Comparison of ENCODE assay signal across 1 cellular context in genomic region chr1:234875328-234875952, GRCh38.
TF ChIP-seq lines count a peak whose summit lies in the region.

No MANE protein-coding gene starts in this region.

TF ChIP-seq in HepG2, 621 proteins besides CTCF, POLR2A, EP300 and RAD21 (continued from another document and continues in another):
- TF ChIP-seq HNF4G (IDR thresholded peaks at IDR 0.05; ENCODE audit: borderline replicate concordance, low read depth, low read length) (peak; percentile 92), HNF4G (CRISPR knock-in tag; IDR thresholded peaks at IDR 0.05; ENCODE audit: borderline replicate concordance, low read depth) (peak; percentile 17; the same call in 1 of the 2 replicates), CENPT (CRISPR knock-in tag; IDR thresholded peaks at IDR 0.05; ENCODE audit: low read depth) (no peak), RNF2 (conservative IDR thresholded peaks at IDR 0.05; ENCODE audit: low read depth) (no peak), ZNF878 (CRISPR knock-in tag; IDR thresholded peaks at IDR 0.05) (peak; percentile 44; the same call in 1 of the 2 replicates), KDM3A (CRISPR knock-in tag; IDR thresholded peaks at IDR 0.05; ENCODE audit: low read depth) (peak; percentile 36; the same call in 1 of the 2 replicates), ZNF317 (CRISPR knock-in tag; IDR thresholded peaks at IDR 0.05) (no peak), ZNF354B (CRISPR knock-in tag; IDR thresholded peaks at IDR 0.05) (no peak), NCOR1 (IDR thresholded peaks at IDR 0.05; ENCODE audit: borderline replicate concordance, low read length) (peak; percentile 55; the same call in 1 of the 2 replicates), SAFB2 (CRISPR knock-in tag; IDR thresholded peaks at IDR 0.05; ENCODE audit: borderline replicate concordance, low read depth) (0 out of 2 replicates have a peak, but pooled peaks have one; percentile 24), IRX3 (CRISPR knock-in tag; IDR thresholded peaks at IDR 0.05; ENCODE audit: borderline replicate concordance, low read depth) (no peak), GMEB2 (CRISPR knock-in tag; IDR thresholded peaks at IDR 0.05; ENCODE audit: low read depth) (no peak; the same call in 1 of the 2 replicates), PRPF4 (IDR thresholded peaks at IDR 0.05; ENCODE audit: low read depth, low read length, poor library complexity, severe bottlenecking) (no peak), BCL3 (CRISPR knock-in tag; IDR thresholded peaks at IDR 0.05) (no peak; the same call in 1 of the 2 replicates), NKX3-1 (CRISPR knock-in tag; IDR thresholded peaks at IDR 0.05) (no peak; the same call in 1 of the 2 replicates), MEF2D (CRISPR knock-in tag; IDR thresholded peaks at IDR 0.05) (peak; percentile 64; the same call in 1 of the 2 replicates), ZBTB26 (CRISPR knock-in tag; IDR thresholded peaks at IDR 0.05; ENCODE audit: borderline replicate concordance) (peak; percentile 97; the same call in 1 of the 2 replicates), U2AF2 (IDR thresholded peaks at IDR 0.05; ENCODE audit: low read depth, low read length) (no peak), ZEB1 (IDR thresholded peaks at IDR 0.05; ENCODE audit: insufficient replicate concordance, low read depth) (peak; percentile 65), ZNF678 (CRISPR knock-in tag; IDR thresholded peaks at IDR 0.05) (no peak), DNMT3B (CRISPR knock-in tag; conservative IDR thresholded peaks at IDR 0.05) (peak; percentile 88), ZMYM4 (CRISPR knock-in tag; IDR thresholded peaks at IDR 0.05) (peak; percentile 52), HMGXB3 (CRISPR knock-in tag; IDR thresholded peaks at IDR 0.05; ENCODE audit: borderline replicate concordance) (no peak), STAG1 (CRISPR knock-in tag; IDR thresholded peaks at IDR 0.05) (peak; percentile 40), FOSL2 (CRISPR knock-in tag; IDR thresholded peaks at IDR 0.05) (peak; percentile 62), ZFP62 (CRISPR knock-in tag; IDR thresholded peaks at IDR 0.05) (no peak), ZNF792 (CRISPR knock-in tag; IDR thresholded peaks at IDR 0.05) (peak; percentile 76; the same call in 1 of the 2 replicates), ZBTB25 (CRISPR knock-in tag; IDR thresholded peaks at IDR 0.05) (peak; percentile 73), SYNCRIP (IDR thresholded peaks at IDR 0.05; ENCODE audit: insufficient read depth, low read depth, low read length) (no peak), SRSF9 (IDR thresholded peaks at IDR 0.05; ENCODE audit: borderline replicate concordance, insufficient read depth, low read depth, low read length, poor library complexity, severe bottlenecking) (no peak), KLF12 (CRISPR knock-in tag; IDR thresholded peaks at IDR 0.05; ENCODE audit: borderline replicate concordance) (peak; percentile 48), ELF1 (CRISPR knock-in tag; IDR thresholded peaks at IDR 0.05) (peak; percentile 20; the same call in 1 of the 2 replicates), ZNF747 (CRISPR knock-in tag; IDR thresholded peaks at IDR 0.05; ENCODE audit: borderline replicate concordance) (0 out of 2 replicates have a peak, but pooled peaks have one; percentile 28), SMYD3 (CRISPR knock-in tag; IDR thresholded peaks at IDR 0.05) (no peak), ZNF432 (CRISPR knock-in tag; IDR thresholded peaks at IDR 0.05; ENCODE audit: borderline replicate concordance) (no peak), MLX (CRISPR knock-in tag; IDR thresholded peaks at IDR 0.05) (peak; percentile 21; the same call in 1 of the 2 replicates), SOX5 (CRISPR knock-in tag; IDR thresholded peaks at IDR 0.05; ENCODE audit: borderline replicate concordance) (peak; percentile 80; the same call in 1 of the 2 replicates), ZNF230 (CRISPR knock-in tag; IDR thresholded peaks at IDR 0.05) (peak; percentile 54; the same call in 1 of the 2 replicates), JDP2 (CRISPR knock-in tag; IDR thresholded peaks at IDR 0.05; ENCODE audit: borderline replicate concordance) (no peak), ELF3 (CRISPR knock-in tag; IDR thresholded peaks at IDR 0.05) (peak; percentile 81), ZNF770 (CRISPR knock-in tag; IDR thresholded peaks at IDR 0.05) (peak; percentile 49), ZNF17 (CRISPR knock-in tag; IDR thresholded peaks at IDR 0.05) (no peak), HNRNPK (IDR thresholded peaks at IDR 0.05; ENCODE audit: low read depth, low read length, poor library complexity, severe bottlenecking) (no peak), FUBP1 (CRISPR knock-in tag; IDR thresholded peaks at IDR 0.05; ENCODE audit: borderline replicate concordance) (no peak), ZNF558 (CRISPR knock-in tag; IDR thresholded peaks at IDR 0.05; ENCODE audit: borderline replicate concordance) (no peak; the same call in 1 of the 2 replicates), RFXAP (CRISPR knock-in tag; IDR thresholded peaks at IDR 0.05; ENCODE audit: borderline replicate concordance) (no peak), LCORL (IDR thresholded peaks at IDR 0.05) (no peak), LCORL (CRISPR knock-in tag; IDR thresholded peaks at IDR 0.05) (peak; percentile 55)
- TF ChIP-seq, protein P1, sequence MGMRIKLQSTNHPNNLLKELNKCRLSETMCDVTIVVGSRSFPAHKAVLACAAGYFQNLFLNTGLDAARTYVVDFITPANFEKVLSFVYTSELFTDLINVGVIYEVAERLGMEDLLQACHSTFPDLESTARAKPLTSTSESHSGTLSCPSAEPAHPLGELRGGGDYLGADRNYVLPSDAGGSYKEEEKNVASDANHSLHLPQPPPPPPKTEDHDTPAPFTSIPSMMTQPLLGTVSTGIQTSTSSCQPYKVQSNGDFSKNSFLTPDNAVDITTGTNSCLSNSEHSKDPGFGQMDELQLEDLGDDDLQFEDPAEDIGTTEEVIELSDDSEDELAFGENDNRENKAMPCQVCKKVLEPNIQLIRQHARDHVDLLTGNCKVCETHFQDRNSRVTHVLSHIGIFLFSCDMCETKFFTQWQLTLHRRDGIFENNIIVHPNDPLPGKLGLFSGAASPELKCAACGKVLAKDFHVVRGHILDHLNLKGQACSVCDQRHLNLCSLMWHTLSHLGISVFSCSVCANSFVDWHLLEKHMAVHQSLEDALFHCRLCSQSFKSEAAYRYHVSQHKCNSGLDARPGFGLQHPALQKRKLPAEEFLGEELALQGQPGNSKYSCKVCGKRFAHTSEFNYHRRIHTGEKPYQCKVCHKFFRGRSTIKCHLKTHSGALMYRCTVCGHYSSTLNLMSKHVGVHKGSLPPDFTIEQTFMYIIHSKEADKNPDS (CRISPR knock-in tag; IDR thresholded peaks at IDR 0.05), result no peak
